8 cellular contexts compared by ENCODE assay signal in the genomic region with DNA sequence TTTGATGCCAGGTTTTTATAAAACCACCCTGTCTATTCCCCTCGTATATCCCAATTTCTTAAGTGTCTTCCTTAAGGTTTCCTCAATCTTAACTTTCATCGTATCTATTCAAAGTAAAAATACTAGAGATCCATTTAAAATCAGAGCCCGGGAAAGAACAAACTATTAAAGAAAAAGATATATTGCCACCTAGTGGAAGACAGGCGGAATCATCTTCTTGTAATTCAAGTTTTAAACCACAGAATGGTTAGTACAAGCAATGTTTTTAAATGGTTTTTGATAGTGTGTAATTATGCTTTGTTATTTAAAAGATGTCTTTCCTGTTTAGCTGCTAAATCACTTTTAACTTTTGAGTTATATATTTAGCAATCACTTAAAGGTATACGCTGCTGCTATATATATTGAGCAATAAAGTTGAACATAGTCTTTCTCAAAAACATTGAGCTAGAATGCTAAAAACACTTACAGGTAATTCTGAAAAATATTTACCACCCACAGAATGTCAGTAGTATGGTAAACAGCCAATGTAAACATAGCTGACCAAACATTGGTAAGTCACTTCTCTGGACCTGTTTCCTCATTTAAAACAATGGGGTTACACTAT. TPM values are rescaled to one million over a fixed set of nuclear protein-coding genes. Genes with fewer than 3 reads are reported as not detected.
DNase-seq lines count a peak whose midpoint lies in the region; ATAC-seq and TF ChIP-seq lines count a peak whose summit lies in the region.

No MANE protein-coding gene starts in this region.

- H3K27me3 ChIP-seq in IMR-90 (ENCODE audit: control insufficient read depth, insufficient read depth, low read length) (no peaks in the 10 kb centered on the region), stomach (peaks cover 0 to 20% (median 6%) of the 10 kb centered on the region in 3 donors)

- no peak overlapping the region for H3K4ac ChIP-seq in IMR-90 (ENCODE audit: low read depth, low read length)

- H3K4me3 ChIP-seq in IMR-90 (ENCODE audit: insufficient read depth, low read depth, low read length): no peak overlapping the region
- H3K4me3 ChIP-seq in fibroblast of pulmonary artery (replicated peaks; ENCODE audit: low read depth, low read length): no peak overlapping the region
- no peak overlapping the region for H3K4me3 ChIP-seq in stomach

- no peak overlapping the region for H2AK9ac ChIP-seq in IMR-90 (replicated peaks; ENCODE audit: low read depth, low read length, poor library complexity)

- peak; percentile 68 for TF ChIP-seq RAD21 in IMR-90 (IDR thresholded peaks at IDR 0.05; ENCODE audit: low read length)

- BruUV-seq in IMR-90 (replicated peaks; lab: Mats Ljungman, UMichigan): no TSS peak

- H3K36me3 ChIP-seq in IMR-90 (ENCODE audit: control insufficient read depth, insufficient read depth, low read length) (no peaks in the 10 kb centered on the region), stomach (no peaks in the 10 kb centered on the region)

- no peak overlapping the region for H3K18ac ChIP-seq in IMR-90 (ENCODE audit: low read depth, low read length)

- peaks cover 0 to 5% of the 10 kb centered on the region in 2 experiments; a peak in 1 of 4 replicates for H3K79me1 ChIP-seq in IMR-90 (ENCODE audit: low read depth in 1 of 2, low read length in 2 of 2)

- no peak overlapping the region for H2AK5ac ChIP-seq in IMR-90 (ENCODE audit: low read depth, low read length)

- CTCF ChIA-PET in IMR-90 (lab: Yijun Ruan, JAX): interaction anchor here (0.5 to 0.8 kb wide), 3 partner anchors 13 to 1284 kb away, joined by 3 to 6 read pairs (median 3); no protein-coding TSS in a partner anchor

- intact Hi-C loops in IMR-90 (cut with micrococcal nuclease): loop anchor here (1.0 to 10.0 kb wide), 2 partner anchors 301 to 1261 kb away; no protein-coding TSS in a partner anchor
- intact Hi-C loops in stomach (cut with DNase I; ENCODE audit: low total_unique reads): loop anchor here (10.0 kb wide), 1 partner anchor 1271 kb away; no protein-coding TSS in a partner anchor

- no peak for TF ChIP-seq POLR2A in IMR-90 (IDR thresholded peaks at IDR 0.05; ENCODE audit: low read depth, low read length)
- no peak for TF ChIP-seq POLR2A in stomach (IDR thresholded peaks at IDR 0.05)

- dilution Hi-C loops in IMR-90 (cut with HindIII; ENCODE audit: low sequenced_read_pairs, unreplicated experiment): no loop called here

- H3K4me1 ChIP-seq in IMR-90 (ENCODE audit: control insufficient read depth, insufficient read depth, low read length) (peaks cover 9% of the 10 kb centered on the region), stomach (peaks cover 0 to 10% (median 4%) of the 10 kb centered on the region in 4 donors)

- H4K91ac ChIP-seq in IMR-90 (ENCODE audit: insufficient read depth, low read depth, low read length): no peak overlapping the region

- no peak overlapping the region for H2BK5ac ChIP-seq in IMR-90 (ENCODE audit: low read depth, low read length, poor library complexity, severe bottlenecking)

- POLR2A ChIA-PET in IMR-90 (lab: Charles Lee; ENCODE audit: unreplicated experiment): no interaction called here

- DNase-seq in EH (ENCODE audit: low read depth) (peak; percentile 54), IMR-90 (peak; percentile 64), SHP77 (lab: John Stamatoyannopoulos, UW) (peak; percentile 21 to 28), fibroblast of pulmonary artery (ENCODE audit: low read depth) (peak; percentile 66), stomach (no peak), cerebellar nuclear complex (lab: John Stamatoyannopoulos, UW) (no peak)
- no peak for DNase-seq in activated CD4-positive, alpha-beta T cell treated with anti-CD3 and anti-CD28 coated beads, Interleukin-2, amount 50 U/mL, for 1 hour

- H3K27ac ChIP-seq in IMR-90 (ENCODE audit: insufficient read depth, low read length) (no peak overlapping the region), stomach (no peak overlapping the region)

- no peak for TF ChIP-seq EP300 in stomach (IDR thresholded peaks at IDR 0.05)

- no peak overlapping the region for H2AFZ ChIP-seq in IMR-90 (replicated peaks; ENCODE audit: low read length, poor library complexity)

- no peak overlapping the region for H4K8ac ChIP-seq in IMR-90 (ENCODE audit: low read depth in 2 of 2, low read length in 2 of 2)

- no peak overlapping the region for H3K23ac ChIP-seq in IMR-90 (ENCODE audit: low read depth, low read length)

- H3K9ac ChIP-seq in IMR-90 (ENCODE audit: low read depth, low read length): no peak overlapping the region

- no peak overlapping the region for H3K4me2 ChIP-seq in IMR-90 (ENCODE audit: low read depth, low read length)

- WGBS in IMR-90 (ENCODE audit: extremely low coverage in 2 of 2, insufficient read length in 1 of 2), 2 experiments: no CpG with 5 or more reads among the region's 5 CpGs
- 4 to 6% (median 6%) methylated on average over 5 of the region's 5 CpGs for WGBS in stomach, 5 donors

- H3K56ac ChIP-seq in IMR-90 (ENCODE audit: extremely low read depth, insufficient read depth, low read length): no peak overlapping the region

- TF ChIP-seq CTCF in IMR-90 (conservative IDR thresholded peaks at IDR 0.05; ENCODE audit: low read depth, low read length) (peak; percentile 74), fibroblast of pulmonary artery (IDR thresholded peaks at IDR 0.05; ENCODE audit: low read length, missing control alignments) (peak; percentile 59), stomach (IDR thresholded peaks at IDR 0.05) (peak in 5 of 7 experiments; percentile 38 to 63 (median 57))

- H3K9me1 ChIP-seq in IMR-90 (ENCODE audit: insufficient read depth, low read length): 0 out of 2 replicates have a peak, but pooled peaks cover 2% of the 10 kb centered on the region

- H3K14ac ChIP-seq in IMR-90 (replicated peaks; ENCODE audit: low read depth, low read length): no peak overlapping the region

- ATAC-seq in IMR-90 (ENCODE audit: low read depth) (no peak), GM19463 (IDR thresholded peaks at IDR 0.05; ENCODE audit: unreplicated experiment) (no peak)

- no peak overlapping the region for H4K5ac ChIP-seq in IMR-90 (ENCODE audit: low read depth, low read length)

- no peaks in the 10 kb centered on the region for H3K9me3 ChIP-seq in IMR-90 (ENCODE audit: control insufficient read depth, insufficient read depth, low read length)
- H3K9me3 ChIP-seq in stomach: no peaks in the 10 kb centered on the region

- in situ Hi-C loops in IMR-90 (cut with MboI; ENCODE audit: low sequenced_read_pairs): loop anchor here (25.0 kb wide), 1 partner anchor 1178 kb away; no protein-coding TSS in a partner anchor

- no peak overlapping the region for H2BK120ac ChIP-seq in IMR-90 (ENCODE audit: low read depth, low read length)

- no peak overlapping the region for H2BK15ac ChIP-seq in IMR-90 (ENCODE audit: low read depth, low read length)

- no peaks in the 10 kb centered on the region for H4K20me1 ChIP-seq in IMR-90 (ENCODE audit: insufficient read depth, low read length)

- no peak overlapping the region for H2BK20ac ChIP-seq in IMR-90 (ENCODE audit: low read depth, low read length)

TF ChIP-seq in IMR-90, 13 proteins besides CTCF, POLR2A, EP300 and RAD21:
- TF ChIP-seq CEBPB (IDR thresholded peaks at IDR 0.05; ENCODE audit: low read depth, low read length) (peak; percentile 36; the same call in 1 of the 2 replicates), SMC3 (IDR thresholded peaks at IDR 0.05; ENCODE audit: low read depth, low read length) (peak; percentile 65)
- TF ChIP-seq, protein P1, sequence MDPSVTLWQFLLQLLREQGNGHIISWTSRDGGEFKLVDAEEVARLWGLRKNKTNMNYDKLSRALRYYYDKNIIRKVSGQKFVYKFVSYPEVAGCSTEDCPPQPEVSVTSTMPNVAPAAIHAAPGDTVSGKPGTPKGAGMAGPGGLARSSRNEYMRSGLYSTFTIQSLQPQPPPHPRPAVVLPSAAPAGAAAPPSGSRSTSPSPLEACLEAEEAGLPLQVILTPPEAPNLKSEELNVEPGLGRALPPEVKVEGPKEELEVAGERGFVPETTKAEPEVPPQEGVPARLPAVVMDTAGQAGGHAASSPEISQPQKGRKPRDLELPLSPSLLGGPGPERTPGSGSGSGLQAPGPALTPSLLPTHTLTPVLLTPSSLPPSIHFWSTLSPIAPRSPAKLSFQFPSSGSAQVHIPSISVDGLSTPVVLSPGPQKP (IDR thresholded peaks at IDR 0.05; ENCODE audit: borderline replicate concordance, low read depth, low read length): no peak

RNA-seq across cellular contexts. Expression of a gene that starts 18.2 kb away (rescaled TPM):
- total RNA-seq in IMR-90 (2012; rRNA removed) (5.0 and 5.7 TPM in 2 replicates), stomach (10 to 100 TPM in 1 of 5 donors, 1 to 10 TPM in 3, not detected in 1; 1.6 to 22.8 (median 4.6) TPM)
- polyA plus RNA-seq in IMR-90 (2012; rRNA removed) (15.8 and 16.8 TPM in 2 replicates), stomach (1 to 10 TPM; 2.4 to 2.9 (median 2.5) TPM)
- polyA plus RNA-seq in IMR-90 (2012; cell fraction: cytosol; rRNA removed): 9.1 and 12.2 TPM in 2 replicates
- polyA plus RNA-seq in IMR-90 (2012; cell fraction: nucleus; rRNA removed; ENCODE audit: low replicate concordance): 32.9 and 37.2 TPM in 2 replicates

RNA-seq across cellular contexts. Expression of a gene that starts 50.9 kb away (rescaled TPM):
- total RNA-seq in IMR-90 (2012; rRNA removed): 18.6 and 35.8 TPM in 2 replicates
- polyA plus RNA-seq in IMR-90 (2012; rRNA removed): 42.1 and 77.7 TPM in 2 replicates
- 11.3 and 17.6 TPM in 2 replicates for polyA plus RNA-seq in IMR-90 (2012; cell fraction: cytosol; rRNA removed)
- 10.5 and 16.3 TPM in 2 replicates for polyA plus RNA-seq in IMR-90 (2012; cell fraction: nucleus; rRNA removed; ENCODE audit: low replicate concordance)
- total RNA-seq in stomach: under 1 TPM in 1 of 5 donors, not detected in 4; 0.18 TPM
- polyA plus RNA-seq in stomach: not detected

Comparison
In these comparisons a context has a peak if more than half of its experiments do, and no peak if none do; other contexts are left out.
1. DNase-seq: peak in EH (single experiment), IMR-90 (single experiment), SHP77 (2 of 2) and fibroblast of pulmonary artery (single experiment); none in stomach (single experiment), activated CD4-positive, alpha-beta T cell treated with anti-CD3 and anti-CD28 coated beads, Interleukin-2, amount 50 U/mL, for 1 hour (single experiment) and cerebellar nuclear complex (0 of 2).
2. RNA of a gene that starts 50.9 kb away (total RNA-seq): 18.6 to 35.8 TPM in IMR-90; 0.18 TPM in stomach; every median in the first group is over 10 times any median in the second.
3. Peak in every context shown above with its lines, with median percentiles within 50 percentile points of each other: CTCF ChIP-seq.